ENCODE assay signal across 11 cellular contexts in genomic region chr13:77516342-77516789, GRCh38. TPM values are rescaled to one million over a fixed set of nuclear protein-coding genes. Genes with fewer than 3 reads are reported as not detected.
DNase-seq lines count a peak whose midpoint lies in the region; ATAC-seq, FAIRE-seq and TF ChIP-seq lines count a peak whose summit lies in the region.
"Had no signal": no experiment of that assay in that cellular context is flagged by ENCODE, and none has a peak within 500 bp of the region (broad histone marks: within the 10 kb centered on the region; RNA-seq: fewer than 3 reads in every experiment).

No MANE protein-coding gene starts in this region.

- peak in 1 of 2 experiments; percentile 53; a peak in 1 of 4 replicates for TF ChIP-seq EP300 in SK-N-SH (IDR thresholded peaks at IDR 0.05; ENCODE audit: borderline replicate concordance in 1 of 2, low read depth in 1 of 2, low read length in 1 of 2)

- no peaks in the 10 kb centered on the region for H3K9me1 ChIP-seq in keratinocyte (ENCODE audit: control insufficient read depth, extremely low read depth, insufficient read depth, low read length)

- H3K9ac ChIP-seq in GM23248 (no peak overlapping the region), SK-N-SH (peak overlapping the region; percentile 39; the same call in 1 of the 2 replicates), keratinocyte (ENCODE audit: control insufficient read depth, extremely low read depth, insufficient read depth, low read length) (no peak overlapping the region)

- CTCF ChIA-PET in SK-N-SH (lab: Yijun Ruan, JAX), result interaction anchor here (0.6 to 2.7 kb wide), 3 partner anchors 23 to 38 kb away, joined by 3 to 9 read pairs (median 3); no protein-coding TSS in a partner anchor

- no peak for TF ChIP-seq RAD21 in SK-N-SH (IDR thresholded peaks at IDR 0.05; ENCODE audit: low read length)

- 49 to 50% methylated on average over 4 of the region's 4 CpGs for WGBS in GM23248 (ENCODE audit: low coverage in 1 of 2, low lambda C conversion rate in 2 of 2, missing lambda C conversion rate in 2 of 2), 2 experiments
- WGBS in SK-N-SH (ENCODE audit: low lambda C conversion rate), result 37% methylated on average over 4 of the region's 4 CpGs

- no peaks in the 10 kb centered on the region for H4K20me1 ChIP-seq in GM23248 (ENCODE audit: insufficient read depth)
- H4K20me1 ChIP-seq in SK-N-SH (ENCODE audit: insufficient read depth), result no peaks in the 10 kb centered on the region
- H4K20me1 ChIP-seq in keratinocyte (ENCODE audit: control insufficient read depth, extremely low read depth, insufficient read depth, low read length), result no peaks in the 10 kb centered on the region

- H3K36me3 ChIP-seq in GM23248 (ENCODE audit: low read depth) (no peaks in the 10 kb centered on the region), SK-N-SH (replicated peaks in 1 of 2; ENCODE audit: control insufficient read depth in 1 of 2, insufficient read depth in 2 of 2, low read length in 1 of 2) (no peaks in the 10 kb centered on the region), keratinocyte (ENCODE audit: control insufficient read depth in 2 of 2, extremely low read depth in 1 of 2, insufficient read depth in 2 of 2, low read length in 2 of 2) (no peaks in the 10 kb centered on the region)

- dilution Hi-C loops in keratinocyte (cut with MboI; ENCODE audit: extremely low pct_ligation_motif_present, low sequenced_read_pairs), result no loop called here

- H3K9me3 ChIP-seq in GM23248 (ENCODE audit: low read depth) (no peaks in the 10 kb centered on the region), SK-N-SH (no peaks in the 10 kb centered on the region), keratinocyte (ENCODE audit: control insufficient read depth, low read depth, low read length) (no peaks in the 10 kb centered on the region)

- H3K9me2 ChIP-seq in GM23248 (ENCODE audit: insufficient read depth) (no peaks in the 10 kb centered on the region), SK-N-SH (no peaks in the 10 kb centered on the region)

- in situ Hi-C loops in GM23248 (cut with MboI), result no loop called here

- H3K4me2 ChIP-seq in GM23248 (ENCODE audit: unreplicated experiment), result peak overlapping the region; percentile 38
- 0 out of 2 replicates have a peak overlapping the region, but pooled peaks have one; percentile 58 for H3K4me2 ChIP-seq in SK-N-SH
- peak overlapping the region; percentile 33 for H3K4me2 ChIP-seq in keratinocyte (ENCODE audit: control insufficient read depth, extremely low read depth, insufficient read depth, low read depth, low read length)

- H3F3A ChIP-seq in GM23248 (ENCODE audit: insufficient read depth), result peaks cover 22% of the 10 kb centered on the region; the same call in 1 of the 2 replicates
- peaks cover 15% of the 10 kb centered on the region for H3F3A ChIP-seq in SK-N-SH (replicated peaks; ENCODE audit: insufficient read depth)

- H3K27ac ChIP-seq in GM23248 (peak overlapping the region; percentile 47), SK-N-SH (ENCODE audit: low read depth in 2 of 2, low read length in 1 of 2) (peak overlapping the region in 1 of 2 experiments; percentile 59; a peak in 2 of 4 replicates), keratinocyte (ENCODE audit: control insufficient read depth, insufficient read depth, low read length) (peak overlapping the region; percentile 83)

- TF ChIP-seq CTCF in SK-N-SH (IDR thresholded peaks at IDR 0.05), result no peak
- TF ChIP-seq CTCF in keratinocyte (optimal IDR thresholded peaks at IDR 0.05 in 1 of 3, IDR thresholded peaks at IDR 0.05 in 1 of 3, conservative IDR thresholded peaks at IDR 0.05 in 1 of 3; ENCODE audit: extremely low read depth in 1 of 3, insufficient read depth in 2 of 3, low read length in 3 of 3), result no peak

- DNase-seq in EH (ENCODE audit: low read depth) (peak; percentile 19), GM23248 (peak; percentile 87), SK-N-SH (no peak), keratinocyte (ENCODE audit: low read depth, low spot score) (no peak), COR-L47 (lab: John Stamatoyannopoulos, UW) (no peak), cerebellar cortex (ENCODE audit: low spot score) (no peak)
- DNase-seq: effector CD4-positive, alpha-beta T cell; left ventricle myocardium superior had no signal

- H3K4me1 ChIP-seq in GM23248 (ENCODE audit: insufficient read depth) (peaks cover 18% of the 10 kb centered on the region), SK-N-SH (ENCODE audit: control insufficient read depth in 1 of 2, insufficient read depth in 2 of 2, low read depth in 1 of 2, low read length in 1 of 2) (peaks cover 0 to 31% of the 10 kb centered on the region in 2 experiments), keratinocyte (ENCODE audit: control insufficient read depth, extremely low read depth, insufficient read depth, low read length) (peaks cover 47% of the 10 kb centered on the region)

- H3K27me3 ChIP-seq in GM23248 (replicated peaks; ENCODE audit: insufficient read depth) (no peaks in the 10 kb centered on the region), SK-N-SH (ENCODE audit: insufficient read depth) (no peaks in the 10 kb centered on the region), keratinocyte (ENCODE audit: control insufficient read depth, extremely low read depth, insufficient read depth, low read length) (no peaks in the 10 kb centered on the region)

- H2AFZ ChIP-seq in GM23248, result no peak overlapping the region; the same call in 1 of the 2 replicates
- H2AFZ ChIP-seq in SK-N-SH (ENCODE audit: low read depth), result peak overlapping the region; percentile 44; the same call in 1 of the 2 replicates
- peak overlapping the region; percentile 79 for H2AFZ ChIP-seq in keratinocyte (ENCODE audit: control insufficient read depth, low read length)

- POLR2A ChIA-PET in SK-N-SH (lab: Yijun Ruan, JAX), result no interaction called here

- no peak overlapping the region for H3K4me3 ChIP-seq in GM23248
- H3K4me3 ChIP-seq in SK-N-SH (ENCODE audit: low read depth in 2 of 2, low read length in 1 of 2), result 0 out of 4 replicates have a peak overlapping the region, but pooled peaks of 1 of the 2 experiments have one; percentile 11
- H3K4me3 ChIP-seq in keratinocyte (ENCODE audit: control insufficient read depth in 2 of 3, extremely low read depth in 1 of 3, insufficient read depth in 2 of 3, low read depth in 1 of 3, low read length in 3 of 3), result no peak overlapping the region

- ATAC-seq in HG03439 (IDR thresholded peaks at IDR 0.05; ENCODE audit: unreplicated experiment), result no peak
- ATAC-seq in HG03432 (IDR thresholded peaks at IDR 0.05; ENCODE audit: unreplicated experiment), result no peak
- ATAC-seq: left ventricle myocardium superior had no signal

- H3K79me2 ChIP-seq in GM23248 (ENCODE audit: insufficient read depth), result no peaks in the 10 kb centered on the region
- H3K79me2 ChIP-seq in SK-N-SH (ENCODE audit: insufficient read depth), result no peaks in the 10 kb centered on the region
- no peaks in the 10 kb centered on the region for H3K79me2 ChIP-seq in keratinocyte (ENCODE audit: control insufficient read depth, insufficient read depth, low read length)

- no peak for FAIRE-seq in keratinocyte (lab: Jason Lieb, UNC)

TF ChIP-seq in SK-N-SH, 30 proteins besides CTCF, POLR2A, EP300 and RAD21:
- peak; percentile 35 for TF ChIP-seq PBX3 (IDR thresholded peaks at IDR 0.05)
- TF ChIP-seq FOSL2 (IDR thresholded peaks at IDR 0.05; ENCODE audit: borderline replicate concordance, low read depth), result peak; percentile 81; the same call in 1 of the 2 replicates
- TF ChIP-seq JUND (IDR thresholded peaks at IDR 0.05), result peak; percentile 70
- TF ChIP-seq EZH2phosphoT487 (IDR thresholded peaks at IDR 0.05; ENCODE audit: borderline replicate concordance, low read depth), result no peak
- TF ChIP-seq NFIC (IDR thresholded peaks at IDR 0.05; ENCODE audit: borderline replicate concordance), result peak; percentile 37; the same call in 1 of the 2 replicates
- peak; percentile 73 for TF ChIP-seq TCF12 (IDR thresholded peaks at IDR 0.05)
- no peak for TF ChIP-seq POLR2AphosphoS5 (IDR thresholded peaks at IDR 0.05; ENCODE audit: low read depth, low read length)

RNA-seq across cellular contexts. Expression of gene SCEL, which starts 19.1 kb away (rescaled TPM):
- total RNA-seq in GM23248 (2014; rRNA removed; shearing (Covaris generic)), result not detected in 2 replicates
- polyA plus RNA-seq in GM23248 (2016; fragmentation: Nextera tagmentation; extraction: Ambion mirVana), result not detected in 2 replicates
- 0.02 and 0.03 TPM in 2 replicates for polyA plus RNA-seq in SK-N-SH (2012; rRNA removed)
- 0.01 TPM in 2 replicates for polyA plus RNA-seq in SK-N-SH (2012; cell fraction: cytosol; rRNA removed)
- 0.01 TPM in 1 of 2 replicates, not detected in the other for polyA plus RNA-seq in SK-N-SH (2012; cell fraction: nucleus; rRNA removed)
- polyA plus RNA-seq in keratinocyte, result 23.7 to 32.7 TPM (median 30.5 TPM) in 3 replicates
- 174 TPM for polyA plus RNA-seq in keratinocyte (2011; ENCODE audit: low read depth)
- 18.4 and 45.7 TPM in 2 replicates for polyA plus RNA-seq in keratinocyte (2011; cell fraction: cytosol; rRNA removed)
- 37.0 and 60.9 TPM in 2 replicates for polyA plus RNA-seq in keratinocyte (2011; cell fraction: nucleus; rRNA removed)
- 21.5 and 65.8 TPM in 2 replicates for polyA plus RNA-seq in keratinocyte (2012; ENCODE audit: low replicate concordance)
- polyA minus RNA-seq in keratinocyte, result 5.8 to 20.8 TPM (median 15.9 TPM) in 3 replicates
- polyA minus RNA-seq in keratinocyte (2011; cell fraction: cytosol; rRNA and poly(A)+ RNA removed), result 15.5 TPM
- 21.0 and 30.9 TPM in 2 replicates for polyA minus RNA-seq in keratinocyte (2011; cell fraction: nucleus; rRNA and poly(A)+ RNA removed)
- total RNA-seq: left ventricle myocardium superior, skeletal muscle tissue had no signal

Comparison
In these comparisons a context has a peak if more than half of its experiments do, and no peak if none do; other contexts are left out.
1. DNase-seq: peak in EH (single experiment) and GM23248 (single experiment); none in SK-N-SH (single experiment), keratinocyte (single experiment), COR-L47 (single experiment) and cerebellar cortex (single experiment).
2. RNA of gene SCEL, which starts 19.1 kb away (polyA plus RNA-seq): 18.4 to 174 TPM in keratinocyte; 0.01 to 0.03 TPM in SK-N-SH and not detected in GM23248; every median in the first group is over 10 times any median in the second.
3. Peak in every context shown above with its lines, with median percentiles within 50 percentile points of each other: H3K4me2 ChIP-seq.